In genomic region chr9:23044549-23044948, GRCh38 we compare ENCODE assay signal across 21 cellular contexts.
"Had no signal": no experiment of that assay in that cellular context is flagged by ENCODE, and none has a peak within 500 bp of the region (broad histone marks: within the 10 kb centered on the region; RNA-seq: fewer than 3 reads in every experiment).

No MANE protein-coding gene starts in this region.

- H3K36me3 ChIP-seq: adrenal gland, breast epithelium, colonic mucosa, pancreas, upper lobe of left lung had no signal

- H3K27me3 ChIP-seq: adrenal gland, breast epithelium, colonic mucosa, foreskin keratinocyte, pancreas, upper lobe of left lung had no signal

- H3K36me3 Mint-ChIP-seq: T-cell had no signal

- H3K4me1 ChIP-seq: adrenal gland, breast epithelium, colonic mucosa, foreskin keratinocyte, pancreas, psoas muscle, upper lobe of left lung had no signal

- H3K27ac ChIP-seq: adrenal gland, breast epithelium, colonic mucosa, foreskin keratinocyte, pancreas, psoas muscle, upper lobe of left lung had no signal

- DNase-seq: activated CD4-positive, alpha-beta T cell treated with anti-CD3 and anti-CD28 coated beads for 1 hour; activated CD4-positive, alpha-beta T cell treated with anti-CD3 and anti-CD28 coated beads, Interleukin-2, amount 50 U/mL, for 1 hour; activated CD8-positive, alpha-beta T cell treated with anti-CD3 and anti-CD28 coated beads, Interleukin-2, amount 10 ng/mL, durations not matched to agents 7 days and 5 days; activated gamma-delta T cell treated with Interleukin-2 at 50 U/mL for 16 hours; adrenal gland; colonic mucosa; glutamatergic neuron; hippocampal formation; left ventricle myocardium superior; pancreas; psoas muscle; right cardiac atrium; stimulated activated CD4-positive, alpha-beta T cell treated with anti-CD3 and anti-CD28 coated beads, Interleukin-4, amount 100 ng/mL, for 24 hours; stimulated activated naive CD8-positive, alpha-beta T cell treated with anti-CD3 and anti-CD28 coated beads, Interleukin-15, Interleukin-2, amounts not matched to agents 100 U/mL and 50 U/mL, for 24 hours; T-cell; upper lobe of left lung had no signal

- H3K9me3 ChIP-seq: adrenal gland, breast epithelium, colonic mucosa, pancreas, psoas muscle, upper lobe of left lung had no signal

- H3K4me1 Mint-ChIP-seq: nephron, T-cell had no signal

- H3K27me3 Mint-ChIP-seq: T-cell had no signal

- H3K4me3 ChIP-seq: adrenal gland, breast epithelium, colonic mucosa, pancreas, psoas muscle, upper lobe of left lung had no signal

- H3K27ac Mint-ChIP-seq: activated CD8-positive, alpha-beta T cell treated with anti-CD3 and anti-CD28 coated beads, Interleukin-2, amount 10 ng/mL, durations not matched to agents 7 days and 5 days; activated naive CD4-positive, alpha-beta T cell treated with anti-CD3 and anti-CD28 coated beads, Interleukin-2, amount 50 U/mL, for 72 hours; activated T-helper 1 cell treated with anti-CD3 and anti-CD28 coated beads, Interleukin-12 subunit alpha, Interleukin-12 subunit beta, Interleukin-2, Interleukin-4 antibody, amounts not matched to agents 30 ng/mL and 10 ng/mL and 1 ng/mL, durations not matched to agents 14 hours and 24 hours and 36 hours; nephron; T-cell had no signal

- H3K4me3 Mint-ChIP-seq: activated CD8-positive, alpha-beta T cell treated with anti-CD3 and anti-CD28 coated beads, Interleukin-2, amount 10 ng/mL, durations not matched to agents 7 days and 5 days; activated T-helper 1 cell treated with anti-CD3 and anti-CD28 coated beads, Interleukin-12 subunit alpha, Interleukin-12 subunit beta, Interleukin-2, Interleukin-4 antibody, amounts not matched to agents 30 ng/mL and 10 ng/mL and 1 ng/mL, durations not matched to agents 14 hours and 24 hours and 36 hours; nephron; T-cell had no signal

- ATAC-seq: activated CD8-positive, alpha-beta T cell treated with anti-CD3 and anti-CD28 coated beads, Interleukin-2, amount 10 ng/mL, durations not matched to agents 7 days and 5 days; activated naive CD4-positive, alpha-beta T cell treated with anti-CD3 and anti-CD28 coated beads, Interleukin-2, amount 50 U/mL, for 72 hours; foreskin keratinocyte; left ventricle myocardium superior; pancreas; psoas muscle; right cardiac atrium; stimulated activated naive CD8-positive, alpha-beta T cell treated with anti-CD3 and anti-CD28 coated beads, Interleukin-15, Interleukin-2, amounts not matched to agents 100 U/mL and 50 U/mL, for 24 hours; T-cell had no signal

- H3K9me3 Mint-ChIP-seq: nephron had no signal
